ENCODE assay signal across 1 cellular context in genomic region chr20:53899351-53900167, GRCh38.
TF ChIP-seq lines count a peak whose summit lies in the region.

No MANE protein-coding gene starts in this region.

TF ChIP-seq in SK-N-SH, 30 proteins besides CTCF, POLR2A, EP300 and RAD21 (continued from another document):
- TF ChIP-seq REST (IDR thresholded peaks at IDR 0.05; ENCODE audit: low read depth, low read length) (0 out of 2 replicates have a peak, but pooled peaks have one; percentile 42), GABPA (IDR thresholded peaks at IDR 0.05; ENCODE audit: low read depth) (peak; percentile 49), FOSL2 (IDR thresholded peaks at IDR 0.05; ENCODE audit: borderline replicate concordance, low read depth) (peak; percentile 91), TCF12 (IDR thresholded peaks at IDR 0.05) (peak; percentile 97), RFX5 (IDR thresholded peaks at IDR 0.05; ENCODE audit: low read length) (no peak), MXI1 (IDR thresholded peaks at IDR 0.05; ENCODE audit: low read depth, low read length) (no peak; the same call in 1 of the 2 replicates), POLR2AphosphoS5 (IDR thresholded peaks at IDR 0.05; ENCODE audit: low read depth, low read length) (peak; percentile 65; the same call in 1 of the 2 replicates), JUND (IDR thresholded peaks at IDR 0.05) (peak; percentile 96), ZBTB33 (IDR thresholded peaks at IDR 0.05; ENCODE audit: borderline replicate concordance, low read depth) (peak; percentile 77), YY1 (IDR thresholded peaks at IDR 0.05; ENCODE audit: low read depth) (0 out of 2 replicates have a peak, but pooled peaks have one; percentile 20), MEF2A (IDR thresholded peaks at IDR 0.05; ENCODE audit: borderline replicate concordance, low read depth) (peak; percentile 76; the same call in 1 of the 2 replicates), TEAD4 (IDR thresholded peaks at IDR 0.05; ENCODE audit: borderline replicate concordance, insufficient read depth) (peak; percentile 79), USF2 (IDR thresholded peaks at IDR 0.05; ENCODE audit: borderline replicate concordance, low read depth, low read length) (no peak)
- TF ChIP-seq, protein P1, sequence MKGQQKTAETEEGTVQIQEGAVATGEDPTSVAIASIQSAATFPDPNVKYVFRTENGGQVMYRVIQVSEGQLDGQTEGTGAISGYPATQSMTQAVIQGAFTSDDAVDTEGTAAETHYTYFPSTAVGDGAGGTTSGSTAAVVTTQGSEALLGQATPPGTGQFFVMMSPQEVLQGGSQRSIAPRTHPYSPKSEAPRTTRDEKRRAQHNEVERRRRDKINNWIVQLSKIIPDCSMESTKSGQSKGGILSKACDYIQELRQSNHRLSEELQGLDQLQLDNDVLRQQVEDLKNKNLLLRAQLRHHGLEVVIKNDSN (IDR thresholded peaks at IDR 0.05; ENCODE audit: borderline replicate concordance, low read depth): peak; percentile 46
- TF ChIP-seq, protein P2, sequence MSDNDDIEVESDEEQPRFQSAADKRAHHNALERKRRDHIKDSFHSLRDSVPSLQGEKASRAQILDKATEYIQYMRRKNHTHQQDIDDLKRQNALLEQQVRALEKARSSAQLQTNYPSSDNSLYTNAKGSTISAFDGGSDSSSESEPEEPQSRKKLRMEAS (IDR thresholded peaks at IDR 0.05; ENCODE audit: low read depth): peak; percentile 80
